ENCODE assay signal across 14 cellular contexts in the genomic region with DNA sequence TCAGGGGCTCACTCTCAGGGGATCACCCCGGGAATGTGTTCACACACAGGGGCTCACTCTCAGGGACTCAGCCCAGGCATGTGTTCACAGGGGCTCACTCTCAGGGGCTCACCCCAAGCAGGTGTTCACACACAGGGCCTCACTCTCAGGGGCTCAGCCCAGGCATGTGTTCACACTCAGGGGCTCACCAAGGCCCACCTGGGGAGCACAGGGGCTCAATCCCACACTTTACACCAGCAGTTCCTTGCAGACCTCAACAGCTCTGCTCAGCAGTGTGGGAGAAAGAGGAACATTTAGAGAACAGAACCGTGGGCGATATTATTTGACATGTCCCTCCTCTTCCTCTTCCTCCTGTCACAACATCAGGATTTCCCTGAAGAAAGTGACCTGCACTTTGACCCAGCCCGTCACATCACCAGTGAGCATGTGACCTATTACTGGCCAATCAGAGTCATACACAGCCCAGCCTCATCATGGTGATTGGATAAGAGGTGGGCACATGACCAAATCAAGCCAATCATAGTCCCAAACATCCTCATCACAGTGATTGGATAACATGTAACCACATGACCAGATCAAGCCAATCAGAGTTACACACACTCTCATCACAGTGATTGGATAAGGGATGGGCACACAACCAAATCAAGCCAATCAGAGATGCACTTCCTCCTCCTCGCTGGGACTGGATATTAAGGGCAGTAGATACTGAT.
DNase-seq lines count a peak whose midpoint lies in the region; ATAC-seq, FAIRE-seq and TF ChIP-seq lines count a peak whose summit lies in the region.
"Had no signal": no experiment of that assay in that cellular context is flagged by ENCODE, and none has a peak within 500 bp of the region (broad histone marks: within the 10 kb centered on the region; RNA-seq: fewer than 3 reads in every experiment).

No MANE protein-coding gene starts in this region.

- no TSS peak for BruUV-seq in K562 (replicated peaks; lab: Mats Ljungman, UMichigan)

- ATAC-seq in K562: peak; percentile 91
- no peak for ATAC-seq in HG02588 (IDR thresholded peaks at IDR 0.05; ENCODE audit: unreplicated experiment)
- ATAC-seq: foreskin keratinocyte had no signal

- peak; percentile 89 for FAIRE-seq in K562 (lab: Jason Lieb, UNC)

- H3K27ac ChIP-seq in K562 (ENCODE audit: extremely low read depth, low read depth, low read length): peak overlapping the region; percentile 93
- H3K27ac ChIP-seq: foreskin keratinocyte, prostate gland had no signal

- TF ChIP-seq CTCF in NB4 (IDR thresholded peaks at IDR 0.05; ENCODE audit: low read depth, low read length) (no peak), K562 (IDR thresholded peaks at IDR 0.05 in 2 of 3, conservative IDR thresholded peaks at IDR 0.05 in 1 of 3; ENCODE audit: insufficient read depth in 2 of 3, low read depth in 1 of 3, low read length in 3 of 3) (no peak)

- in situ Hi-C loops in K562 (cut with MboI): no loop called here

- no peaks in the 10 kb centered on the region; the same call in 2 of the 3 replicates for H3K36me3 ChIP-seq in K562 (ENCODE audit: control insufficient read depth, insufficient read depth, low read length)
- H3K36me3 ChIP-seq: MG63, prostate gland had no signal

- H3K4me1 ChIP-seq in K562 (replicated peaks in 1 of 2; ENCODE audit: control insufficient read depth in 2 of 2, insufficient read depth in 2 of 2, low read length in 2 of 2): peaks cover 40 to 43% of the 10 kb centered on the region in 2 experiments
- H3K4me1 ChIP-seq: foreskin keratinocyte, prostate gland had no signal

- TF ChIP-seq POLR2A in NB4 (IDR thresholded peaks at IDR 0.05; ENCODE audit: extremely low read depth, insufficient read length) (no peak), K562 (conservative IDR thresholded peaks at IDR 0.05) (0 out of 2 replicates have a peak, but pooled peaks have one; percentile 20)

- H4K20me1 ChIP-seq in K562 (replicated peaks; ENCODE audit: control insufficient read depth, insufficient read depth, low read length): no peaks in the 10 kb centered on the region

- CTCF ChIA-PET in K562 (lab: Yijun Ruan, JAX; ENCODE audit: low intra/inter-chr PET ratio): no interaction called here

- peak overlapping the region; percentile 85 for H3K4me2 ChIP-seq in K562 (ENCODE audit: insufficient read depth, low read length)

- peak overlapping the region; percentile 70 for H2AFZ ChIP-seq in K562 (ENCODE audit: low read depth, low read length)

- H3K4me3 ChIP-seq in NB4 (ENCODE audit: low read depth, low read length) (no peak overlapping the region), K562 (peak overlapping the region; percentile 20; the same call in 1 of the 2 replicates)
- H3K4me3 ChIP-seq: MG63, prostate gland had no signal

- H3K9ac ChIP-seq in K562 (ENCODE audit: insufficient read depth in 1 of 2, low read depth in 2 of 2, low read length in 2 of 2): peak overlapping the region; percentile 79 to 85

- intact Hi-C loops in K562 (cut with micrococcal nuclease): loop anchor here (10.0 kb wide), 2 partner anchors 117 to 517 kb away; partner anchors contain the start of gene STX2

- 50% methylated on average over 5 of the region's 5 CpGs for WGBS in K562 (ENCODE audit: insufficient coverage, low coverage, missing lambda C conversion rate)

- no peak for TF ChIP-seq RAD21 in K562 (CRISPR knock-in tag; conservative IDR thresholded peaks at IDR 0.05 in 1 of 2, IDR thresholded peaks at IDR 0.05 in 1 of 2)

- H3K79me2 ChIP-seq in K562 (ENCODE audit: control insufficient read depth, insufficient read depth, low read length): no peaks in the 10 kb centered on the region

- no peak for TF ChIP-seq EP300 in K562 (IDR thresholded peaks at IDR 0.05; ENCODE audit: low read length)

- no peaks in the 10 kb centered on the region for H3K27me3 ChIP-seq in K562 (ENCODE audit: control insufficient read depth in 2 of 2, insufficient read depth in 2 of 2, low read length in 2 of 2)
- H3K27me3 ChIP-seq: foreskin keratinocyte, MG63 had no signal

- peak; percentile 22 for DNase-seq in A172 (ENCODE audit: low spot score)
- DNase-seq in COLO829 (ENCODE audit: low spot score): peak; percentile 6
- DNase-seq in NB4 (ENCODE audit: low read depth): peak; percentile 52
- peak; percentile 69 to 93 (median 92) for DNase-seq in K562 (ENCODE audit: extremely low read depth in 1 of 4, low spot score in 3 of 4)
- no peak for DNase-seq in DMS79 treated with DMSO at 0.1 percent for 48 hours (lab: John Stamatoyannopoulos, UW)
- DNase-seq in glomerular visceral epithelial cell (ENCODE audit: extremely low spot score): no peak
- no peak for DNase-seq in dedifferentiated amniotic fluid mesenchymal stem cell (ENCODE audit: extremely low spot score)
- DNase-seq: activated CD4-positive, alpha-beta memory T cell treated with anti-CD3 and anti-CD28 coated beads for 36 hours; amygdala; foreskin keratinocyte; MG63; stimulated activated naive CD8-positive, alpha-beta T cell treated with anti-CD3 and anti-CD28 coated beads, Interleukin-15, Interleukin-2, amounts not matched to agents 100 U/mL and 50 U/mL, for 24 hours had no signal

- H3K9me3 ChIP-seq in K562 (replicated peaks; ENCODE audit: control insufficient read depth, insufficient read depth, low read depth, low read length): peaks cover 7% of the 10 kb centered on the region
- H3K9me3 ChIP-seq: prostate gland had no signal

- POLR2A ChIA-PET in K562 (lab: Yijun Ruan, JAX): no interaction called here

- no peaks in the 10 kb centered on the region for H3K9me1 ChIP-seq in K562 (ENCODE audit: control insufficient read depth, insufficient read depth, low read length)

TF ChIP-seq in K562, 482 proteins besides CTCF, POLR2A, EP300 and RAD21 (continues in another document):
- no peak for TF ChIP-seq RBM15 (IDR thresholded peaks at IDR 0.05; ENCODE audit: insufficient read depth, low read length)
- TF ChIP-seq GABPB1 (CRISPR knock-in tag; IDR thresholded peaks at IDR 0.05): 0 out of 2 replicates have a peak, but pooled peaks have one; percentile 15
- no peak; the same call in 1 of the 2 replicates for TF ChIP-seq BHLHE40 (IDR thresholded peaks at IDR 0.05; ENCODE audit: low read length)
- peak; percentile 80 for TF ChIP-seq CBFA2T2 (conservative IDR thresholded peaks at IDR 0.05)
- TF ChIP-seq CBX1 (IDR thresholded peaks at IDR 0.05; ENCODE audit: low read depth): no peak
- TF ChIP-seq MTA1 (IDR thresholded peaks at IDR 0.05; ENCODE audit: borderline replicate concordance): no peak
- TF ChIP-seq ETV5 (CRISPR knock-in tag; IDR thresholded peaks at IDR 0.05; ENCODE audit: low read depth): peak; percentile 54
- no peak for TF ChIP-seq SNRNP70 (optimal IDR thresholded peaks at IDR 0.05; ENCODE audit: low read depth, low read length)
- no peak for TF ChIP-seq ZBTB5 (IDR thresholded peaks at IDR 0.05)
- TF ChIP-seq PTBP1 (IDR thresholded peaks at IDR 0.05; ENCODE audit: low read depth, low read length): no peak
- TF ChIP-seq CBFB (CRISPR knock-in tag; IDR thresholded peaks at IDR 0.05): no peak

Comparison
In these comparisons a context has a peak if more than half of its experiments do, and no peak if none do; other contexts are left out.
1. DNase-seq: peak in A172 (single experiment), COLO829 (single experiment), NB4 (single experiment) and K562 (4 of 4); none in DMS79 treated with DMSO at 0.1 percent for 48 hours (single experiment), glomerular visceral epithelial cell (single experiment) and dedifferentiated amniotic fluid mesenchymal stem cell (single experiment).